29 cellular contexts compared by ENCODE assay signal in the genomic region with DNA sequence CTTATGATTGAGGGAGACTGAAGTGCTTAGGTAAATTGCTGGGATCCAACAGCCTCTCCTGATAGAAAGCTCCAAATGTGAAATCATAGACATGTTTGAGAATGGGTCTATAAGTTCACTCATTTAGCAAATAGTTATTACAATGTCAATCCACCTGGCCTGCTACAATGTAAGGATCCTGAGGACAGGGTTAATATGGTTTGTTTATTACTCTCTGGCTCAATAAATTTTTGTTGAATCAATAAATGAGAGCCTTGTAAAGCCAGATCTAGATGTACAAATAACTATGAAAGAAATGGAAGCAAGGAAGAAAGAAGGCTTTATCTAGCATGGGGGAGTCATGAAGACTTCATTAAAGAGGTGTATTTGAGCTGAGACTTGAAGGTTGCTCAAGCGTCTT.
"Had no signal": no experiment of that assay in that cellular context is flagged by ENCODE, and none has a peak within 500 bp of the region (broad histone marks: within the 10 kb centered on the region; RNA-seq: fewer than 3 reads in every experiment).

No MANE protein-coding gene starts in this region.

- H3K4me3 Mint-ChIP-seq: stimulated activated effector memory CD8-positive, alpha-beta T cell treated with anti-CD3 and anti-CD28 coated beads, Interleukin-12 subunit alpha, Interleukin-12 subunit beta, amount 100 ng/mL, for 72 hours; stimulated activated memory B cell treated with anti-CD40 and anti-IgM and Interleukin-4, amounts not matched to agents 10 μg/mL and 1 μg/mL and 100 μg/mL, for 72 hours; stimulated activated naive B cell treated with anti-CD40 and anti-IgM and Interleukin-4, amounts not matched to agents 10 μg/mL and 1 μg/mL and 100 μg/mL, for 72 hours; stimulated activated naive CD8-positive, alpha-beta T cell treated with anti-CD3 and anti-CD28 coated beads, Interleukin-15, amount 100 ng/mL, for 72 hours; stimulated activated naive CD8-positive, alpha-beta T cell treated with anti-CD3 and anti-CD28 coated beads, Interleukin-15, Interleukin-2, amounts not matched to agents 100 ng/mL and 50 ng/mL, for 24 hours; type B pancreatic cell had no signal

- H3K4me3 ChIP-seq: stomach, suprapubic skin, testis, thoracic aorta, thyroid gland, tibial artery, tibial nerve, transverse colon, upper lobe of left lung, upper lobe of right lung, uterus, vagina had no signal

- DNase-seq: stimulated activated CD4-positive, alpha-beta T cell treated with anti-CD3 and anti-CD28 coated beads, Interleukin-2, amount 100 ng/mL, for 48 hours; stimulated activated CD4-positive, alpha-beta T cell treated with anti-CD3 and anti-CD28 coated beads, Interleukin-4, amount 100 ng/mL, for 1 hour; stimulated activated CD4-positive, alpha-beta T cell treated with anti-CD3 and anti-CD28 coated beads, Interleukin-4, amount 100 ng/mL, for 24 hours; stimulated activated CD4-positive, alpha-beta T cell treated with anti-CD3 and anti-CD28 coated beads, Interleukin-4, amount 100 ng/mL, for 4 hours; stimulated activated CD8-positive, alpha-beta memory T cell treated with anti-CD3 and anti-CD28 coated beads, Interleukin-4, amount 100 ng/mL, for 48 hours; stimulated activated naive B cell treated with anti-CD40 and anti-IgM and Interleukin-4, amounts not matched to agents 10 μg/mL and 1 μg/mL and 100 μg/mL, for 72 hours; stimulated activated naive CD4-positive, alpha-beta T cell; stimulated activated naive CD4-positive, alpha-beta T cell treated with Interleukin-2 at 50 U/mL for 16 hours; stimulated activated naive CD8-positive, alpha-beta T cell treated with anti-CD3 and anti-CD28 coated beads, Interleukin-15, amount 100 ng/mL, for 72 hours; stimulated activated naive CD8-positive, alpha-beta T cell treated with anti-CD3 and anti-CD28 coated beads, Interleukin-15, Interleukin-2, amounts not matched to agents 100 U/mL and 50 U/mL, for 24 hours; stomach; substantia nigra; testis; thyroid gland; tibial artery; transverse colon; trophoblast cell; upper lobe of left lung; upper lobe of right lung; uterus had no signal

- H3K4me1 Mint-ChIP-seq: stimulated activated effector memory CD8-positive, alpha-beta T cell treated with anti-CD3 and anti-CD28 coated beads, Interleukin-12 subunit alpha, Interleukin-12 subunit beta, amount 100 ng/mL, for 72 hours; stimulated activated memory B cell treated with anti-CD40 and anti-IgM and Interleukin-4, amounts not matched to agents 10 μg/mL and 1 μg/mL and 100 μg/mL, for 72 hours; stimulated activated naive B cell treated with anti-CD40 and anti-IgM and Interleukin-4, amounts not matched to agents 10 μg/mL and 1 μg/mL and 100 μg/mL, for 72 hours; stimulated activated naive CD8-positive, alpha-beta T cell treated with anti-CD3 and anti-CD28 coated beads, Interleukin-15, amount 100 ng/mL, for 72 hours had no signal

- H3K27ac ChIP-seq: stomach, suprapubic skin, testis, thoracic aorta, thyroid gland, tibial artery, tibial nerve, transverse colon, upper lobe of left lung, upper lobe of right lung, uterus, vagina had no signal

- H3K36me3 ChIP-seq: stomach, suprapubic skin, thoracic aorta, thyroid gland, tibial artery, tibial nerve, transverse colon, upper lobe of left lung, upper lobe of right lung, uterus, vagina had no signal

- H3K27ac Mint-ChIP-seq: stimulated activated effector memory CD8-positive, alpha-beta T cell treated with anti-CD3 and anti-CD28 coated beads, Interleukin-12 subunit alpha, Interleukin-12 subunit beta, amount 100 ng/mL, for 72 hours; stimulated activated memory B cell treated with anti-CD40 and anti-IgM and Interleukin-4, amounts not matched to agents 10 μg/mL and 1 μg/mL and 100 μg/mL, for 72 hours; stimulated activated naive B cell treated with anti-CD40 and anti-IgM and Interleukin-4, amounts not matched to agents 10 μg/mL and 1 μg/mL and 100 μg/mL, for 72 hours; stimulated activated naive CD8-positive, alpha-beta T cell treated with anti-CD3 and anti-CD28 coated beads, Interleukin-15, amount 100 ng/mL, for 72 hours; stimulated activated naive CD8-positive, alpha-beta T cell treated with anti-CD3 and anti-CD28 coated beads, Interleukin-15, Interleukin-2, amounts not matched to agents 100 ng/mL and 50 ng/mL, for 24 hours; type B pancreatic cell had no signal

- H3K27me3 Mint-ChIP-seq: stimulated activated naive CD8-positive, alpha-beta T cell treated with anti-CD3 and anti-CD28 coated beads, Interleukin-15, amount 100 ng/mL, for 72 hours; stimulated activated naive CD8-positive, alpha-beta T cell treated with anti-CD3 and anti-CD28 coated beads, Interleukin-15, Interleukin-2, amounts not matched to agents 100 ng/mL and 50 ng/mL, for 24 hours; type B pancreatic cell had no signal

- H3K9me3 Mint-ChIP-seq: stimulated activated memory B cell treated with anti-CD40 and anti-IgM and Interleukin-4, amounts not matched to agents 10 μg/mL and 1 μg/mL and 100 μg/mL, for 72 hours; stimulated activated naive B cell treated with anti-CD40 and anti-IgM and Interleukin-4, amounts not matched to agents 10 μg/mL and 1 μg/mL and 100 μg/mL, for 72 hours; type B pancreatic cell had no signal

- H3K27me3 ChIP-seq: stomach, suprapubic skin, testis, thyroid gland, tibial artery, tibial nerve, transverse colon, upper lobe of left lung, upper lobe of right lung, uterus, vagina had no signal

- H3K4me1 ChIP-seq: stomach, suprapubic skin, thyroid gland, tibial artery, tibial nerve, transverse colon, upper lobe of left lung, upper lobe of right lung, uterus, vagina had no signal

- H3K36me3 Mint-ChIP-seq: stimulated activated effector memory CD8-positive, alpha-beta T cell treated with anti-CD3 and anti-CD28 coated beads, Interleukin-12 subunit alpha, Interleukin-12 subunit beta, amount 100 ng/mL, for 72 hours; stimulated activated memory B cell treated with anti-CD40 and anti-IgM and Interleukin-4, amounts not matched to agents 10 μg/mL and 1 μg/mL and 100 μg/mL, for 72 hours; stimulated activated naive B cell treated with anti-CD40 and anti-IgM and Interleukin-4, amounts not matched to agents 10 μg/mL and 1 μg/mL and 100 μg/mL, for 72 hours; type B pancreatic cell had no signal

- H3K9me3 ChIP-seq: stomach, suprapubic skin, testis, thoracic aorta, thyroid gland, tibial artery, tibial nerve, transverse colon, upper lobe of left lung, upper lobe of right lung, uterus, vagina had no signal

- FAIRE-seq: urothelium cell line had no signal
